ENCODE assay signal across 1 cellular context in genomic region chr20:35618032-35618371, GRCh38.
TF ChIP-seq lines count a peak whose summit lies in the region.

No MANE protein-coding gene starts in this region.

TF ChIP-seq in IMR-90, 13 proteins besides CTCF, POLR2A, EP300 and RAD21:
- no peak for TF ChIP-seq ELK1 (IDR thresholded peaks at IDR 0.05; ENCODE audit: borderline replicate concordance, low read depth, low read length)
